Comparison of ENCODE assay signal across 3 cellular contexts in the genomic region with DNA sequence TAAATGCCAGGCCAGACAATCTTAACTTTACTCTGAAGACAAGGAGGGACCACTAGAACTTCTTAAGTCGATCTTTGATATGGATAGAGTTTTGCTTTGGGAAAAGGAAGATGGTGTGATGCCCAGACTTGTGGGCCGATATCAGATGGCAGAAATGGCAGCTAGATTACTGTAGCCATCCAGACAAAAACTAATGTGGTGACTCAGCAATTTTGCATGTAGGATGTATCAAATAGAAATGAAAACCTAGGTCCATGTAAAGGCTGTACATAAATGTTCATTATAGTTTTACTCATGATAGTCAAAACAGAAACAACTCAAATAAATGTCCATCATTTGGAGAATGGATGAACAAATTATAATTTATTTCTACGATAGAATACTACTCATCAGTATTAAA.
A peak's percentile ranks its signal among the peaks of the same experiment; 100 is the strongest.
TF ChIP-seq lines count a peak whose summit lies in the region.

No MANE protein-coding gene starts in this region.

TF ChIP-seq in A549, 52 proteins besides CTCF, POLR2A, EP300 and RAD21:
- TF ChIP-seq CEBPB (IDR thresholded peaks at IDR 0.05) (no peak), FOSB (CRISPR knock-in tag; IDR thresholded peaks at IDR 0.05) (no peak), EHMT2 (IDR thresholded peaks at IDR 0.05; ENCODE audit: low read depth) (no peak), FOXS1 (CRISPR knock-in tag; IDR thresholded peaks at IDR 0.05) (no peak), MAFK (IDR thresholded peaks at IDR 0.05; ENCODE audit: partially characterized antibody) (peak; percentile 97), JUN (IDR thresholded peaks at IDR 0.05) (no peak), NFE2L2 (conservative IDR thresholded peaks at IDR 0.05; ENCODE audit: low read length) (peak; percentile 91), PHF8 (IDR thresholded peaks at IDR 0.05; ENCODE audit: borderline replicate concordance, low read depth) (no peak), HOXB13 (CRISPR knock-in tag; IDR thresholded peaks at IDR 0.05; ENCODE audit: low read depth) (no peak), RFX5 (IDR thresholded peaks at IDR 0.05) (no peak)
- TF ChIP-seq, protein P1, sequence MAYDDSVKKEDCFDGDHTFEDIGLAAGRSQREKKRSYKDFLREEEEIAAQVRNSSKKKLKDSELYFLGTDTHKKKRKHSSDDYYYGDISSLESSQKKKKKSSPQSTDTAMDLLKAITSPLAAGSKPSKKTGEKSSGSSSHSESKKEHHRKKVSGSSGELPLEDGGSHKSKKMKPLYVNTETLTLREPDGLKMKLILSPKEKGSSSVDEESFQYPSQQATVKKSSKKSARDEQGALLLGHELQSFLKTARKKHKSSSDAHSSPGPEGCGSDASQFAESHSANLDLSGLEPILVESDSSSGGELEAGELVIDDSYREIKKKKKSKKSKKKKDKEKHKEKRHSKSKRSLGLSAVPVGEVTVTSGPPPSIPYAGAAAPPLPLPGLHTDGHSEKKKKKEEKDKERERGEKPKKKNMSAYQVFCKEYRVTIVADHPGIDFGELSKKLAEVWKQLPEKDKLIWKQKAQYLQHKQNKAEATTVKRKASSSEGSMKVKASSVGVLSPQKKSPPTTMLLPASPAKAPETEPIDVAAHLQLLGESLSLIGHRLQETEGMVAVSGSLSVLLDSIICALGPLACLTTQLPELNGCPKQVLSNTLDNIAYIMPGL (CRISPR knock-in tag; IDR thresholded peaks at IDR 0.05; ENCODE audit: borderline replicate concordance), result no peak
TF ChIP-seq in A549: peak in this region for 2.

TF ChIP-seq in IMR-90, 13 proteins besides CTCF, POLR2A, EP300 and RAD21:
- TF ChIP-seq MAFK (IDR thresholded peaks at IDR 0.05; ENCODE audit: low read depth, low read length) (peak; percentile 95), MXI1 (IDR thresholded peaks at IDR 0.05; ENCODE audit: borderline replicate concordance, low read depth, low read length) (no peak), NFE2L2 (IDR thresholded peaks at IDR 0.05; ENCODE audit: low read depth, low read length) (peak; percentile 88)
TF ChIP-seq in IMR-90: peak in this region for 2.

TF ChIP-seq in K562, 482 proteins besides CTCF, POLR2A, EP300 and RAD21:
- TF ChIP-seq NFE2 (IDR thresholded peaks at IDR 0.05; ENCODE audit: low read depth) (peak; percentile 73), C11orf30 (IDR thresholded peaks at IDR 0.05; ENCODE audit: low read depth) (peak; percentile 85), MAFG (tag; conservative IDR thresholded peaks at IDR 0.05) (peak; percentile 96), DMBX1 (CRISPR knock-in tag; IDR thresholded peaks at IDR 0.05; ENCODE audit: borderline replicate concordance) (0 out of 2 replicates have a peak, but pooled peaks have one; percentile 6), NFE2L1 (tag; IDR thresholded peaks at IDR 0.05; ENCODE audit: borderline replicate concordance, low read depth) (peak; percentile 73), TEAD4 (IDR thresholded peaks at IDR 0.05; ENCODE audit: low read length) (no peak), TEAD4 (CRISPR knock-in tag; IDR thresholded peaks at IDR 0.05; ENCODE audit: borderline replicate concordance) (no peak), ZBTB17 (CRISPR knock-in tag; IDR thresholded peaks at IDR 0.05) (no peak), DNMT1 (IDR thresholded peaks at IDR 0.05) (no peak), MAFK (IDR thresholded peaks at IDR 0.05; ENCODE audit: low read length) (peak; percentile 91), ZNF316 (IDR thresholded peaks at IDR 0.05) (peak; percentile 95), ILK (tag; IDR thresholded peaks at IDR 0.05; ENCODE audit: borderline replicate concordance, low read depth) (no peak), NBN (IDR thresholded peaks at IDR 0.05; ENCODE audit: low read depth) (no peak), HLTF (IDR thresholded peaks at IDR 0.05) (no peak), ZNF707 (CRISPR knock-in tag; conservative IDR thresholded peaks at IDR 0.05) (no peak), MAFF (IDR thresholded peaks at IDR 0.05; ENCODE audit: low read length) (peak; percentile 93), FOXA1 (IDR thresholded peaks at IDR 0.05; ENCODE audit: borderline replicate concordance) (no peak)
- TF ChIP-seq, protein P2, sequence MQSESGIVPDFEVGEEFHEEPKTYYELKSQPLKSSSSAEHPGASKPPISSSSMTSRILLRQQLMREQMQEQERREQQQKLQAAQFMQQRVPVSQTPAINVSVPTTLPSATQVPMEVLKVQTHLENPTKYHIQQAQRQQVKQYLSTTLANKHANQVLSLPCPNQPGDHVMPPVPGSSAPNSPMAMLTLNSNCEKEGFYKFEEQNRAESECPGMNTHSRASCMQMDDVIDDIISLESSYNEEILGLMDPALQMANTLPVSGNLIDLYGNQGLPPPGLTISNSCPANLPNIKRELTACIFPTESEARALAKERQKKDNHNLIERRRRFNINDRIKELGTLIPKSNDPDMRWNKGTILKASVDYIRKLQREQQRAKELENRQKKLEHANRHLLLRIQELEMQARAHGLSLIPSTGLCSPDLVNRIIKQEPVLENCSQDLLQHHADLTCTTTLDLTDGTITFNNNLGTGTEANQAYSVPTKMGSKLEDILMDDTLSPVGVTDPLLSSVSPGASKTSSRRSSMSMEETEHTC (IDR thresholded peaks at IDR 0.05), result no peak
